Comparison of ENCODE assay signal across 1 cellular context in the genomic region with DNA sequence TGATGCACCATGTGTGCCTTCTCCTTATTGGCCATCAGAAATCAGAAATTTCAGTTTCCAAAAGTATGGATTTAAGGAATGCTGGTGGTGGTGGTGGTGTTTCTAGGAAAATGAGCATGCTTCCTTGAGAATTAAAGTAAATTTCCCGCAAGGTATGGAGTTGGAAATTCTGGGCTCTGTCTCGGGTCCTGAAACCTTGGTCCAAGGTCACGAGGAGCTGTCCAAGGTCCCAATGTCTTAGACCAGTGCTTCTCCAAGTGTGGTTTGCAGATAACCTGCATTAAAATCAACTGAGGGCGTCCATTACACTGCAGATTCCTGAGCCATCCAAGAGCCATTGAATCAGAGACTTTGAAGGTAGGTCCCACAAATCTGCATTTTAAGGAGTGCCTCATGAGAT.
TF ChIP-seq lines count a peak whose summit lies in the region.

No MANE protein-coding gene starts in this region.

TF ChIP-seq in K562, 482 proteins besides CTCF, POLR2A, EP300 and RAD21 (continued from another document and continues in another):
- TF ChIP-seq, protein P1, sequence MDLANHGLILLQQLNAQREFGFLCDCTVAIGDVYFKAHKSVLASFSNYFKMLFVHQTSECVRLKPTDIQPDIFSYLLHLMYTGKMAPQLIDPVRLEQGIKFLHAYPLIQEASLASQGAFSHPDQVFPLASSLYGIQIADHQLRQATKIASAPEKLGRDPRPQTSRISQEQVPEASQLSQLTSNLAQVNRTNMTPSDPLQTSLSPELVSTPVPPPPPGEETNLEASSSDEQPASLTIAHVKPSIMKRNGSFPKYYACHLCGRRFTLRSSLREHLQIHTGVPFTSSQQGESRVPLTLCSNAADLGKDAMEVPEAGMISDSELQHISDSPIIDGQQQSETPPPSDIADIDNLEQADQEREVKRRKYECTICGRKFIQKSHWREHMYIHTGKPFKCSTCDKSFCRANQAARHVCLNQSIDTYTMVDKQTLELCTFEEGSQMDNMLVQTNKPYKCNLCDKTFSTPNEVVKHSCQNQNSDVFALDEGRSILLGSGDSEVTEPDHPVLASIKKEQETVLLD (IDR thresholded peaks at IDR 0.05): no peak
- no peak for TF ChIP-seq ZNF347 (CRISPR knock-in tag; IDR thresholded peaks at IDR 0.05; ENCODE audit: low read depth)
- TF ChIP-seq, protein P2, sequence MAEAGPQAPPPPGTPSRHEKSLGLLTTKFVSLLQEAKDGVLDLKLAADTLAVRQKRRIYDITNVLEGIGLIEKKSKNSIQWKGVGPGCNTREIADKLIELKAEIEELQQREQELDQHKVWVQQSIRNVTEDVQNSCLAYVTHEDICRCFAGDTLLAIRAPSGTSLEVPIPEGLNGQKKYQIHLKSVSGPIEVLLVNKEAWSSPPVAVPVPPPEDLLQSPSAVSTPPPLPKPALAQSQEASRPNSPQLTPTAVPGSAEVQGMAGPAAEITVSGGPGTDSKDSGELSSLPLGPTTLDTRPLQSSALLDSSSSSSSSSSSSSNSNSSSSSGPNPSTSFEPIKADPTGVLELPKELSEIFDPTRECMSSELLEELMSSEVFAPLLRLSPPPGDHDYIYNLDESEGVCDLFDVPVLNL (CRISPR knock-in tag; IDR thresholded peaks at IDR 0.05; ENCODE audit: low read depth): peak; percentile 68; the same call in 1 of the 2 replicates
- no peak for TF ChIP-seq OTX1 (CRISPR knock-in tag; IDR thresholded peaks at IDR 0.05)
- TF ChIP-seq, protein P3, sequence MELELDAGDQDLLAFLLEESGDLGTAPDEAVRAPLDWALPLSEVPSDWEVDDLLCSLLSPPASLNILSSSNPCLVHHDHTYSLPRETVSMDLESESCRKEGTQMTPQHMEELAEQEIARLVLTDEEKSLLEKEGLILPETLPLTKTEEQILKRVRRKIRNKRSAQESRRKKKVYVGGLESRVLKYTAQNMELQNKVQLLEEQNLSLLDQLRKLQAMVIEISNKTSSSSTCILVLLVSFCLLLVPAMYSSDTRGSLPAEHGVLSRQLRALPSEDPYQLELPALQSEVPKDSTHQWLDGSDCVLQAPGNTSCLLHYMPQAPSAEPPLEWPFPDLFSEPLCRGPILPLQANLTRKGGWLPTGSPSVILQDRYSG (tag; conservative IDR thresholded peaks at IDR 0.05; ENCODE audit: low read depth): no peak
- TF ChIP-seq, protein P4, sequence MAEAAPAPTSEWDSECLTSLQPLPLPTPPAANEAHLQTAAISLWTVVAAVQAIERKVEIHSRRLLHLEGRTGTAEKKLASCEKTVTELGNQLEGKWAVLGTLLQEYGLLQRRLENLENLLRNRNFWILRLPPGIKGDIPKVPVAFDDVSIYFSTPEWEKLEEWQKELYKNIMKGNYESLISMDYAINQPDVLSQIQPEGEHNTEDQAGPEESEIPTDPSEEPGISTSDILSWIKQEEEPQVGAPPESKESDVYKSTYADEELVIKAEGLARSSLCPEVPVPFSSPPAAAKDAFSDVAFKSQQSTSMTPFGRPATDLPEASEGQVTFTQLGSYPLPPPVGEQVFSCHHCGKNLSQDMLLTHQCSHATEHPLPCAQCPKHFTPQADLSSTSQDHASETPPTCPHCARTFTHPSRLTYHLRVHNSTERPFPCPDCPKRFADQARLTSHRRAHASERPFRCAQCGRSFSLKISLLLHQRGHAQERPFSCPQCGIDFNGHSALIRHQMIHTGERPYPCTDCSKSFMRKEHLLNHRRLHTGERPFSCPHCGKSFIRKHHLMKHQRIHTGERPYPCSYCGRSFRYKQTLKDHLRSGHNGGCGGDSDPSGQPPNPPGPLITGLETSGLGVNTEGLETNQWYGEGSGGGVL (CRISPR knock-in tag; IDR thresholded peaks at IDR 0.05): no peak
- TF ChIP-seq U2AF2 (optimal IDR thresholded peaks at IDR 0.05; ENCODE audit: low read depth, low read length): no peak
- peak; percentile 100 for TF ChIP-seq ESRRA (IDR thresholded peaks at IDR 0.05; ENCODE audit: borderline replicate concordance, low read depth)
- no peak for TF ChIP-seq GATAD2B (IDR thresholded peaks at IDR 0.05; ENCODE audit: borderline replicate concordance)
- TF ChIP-seq ADNP (tag; IDR thresholded peaks at IDR 0.05): no peak
- TF ChIP-seq SIRT6 (IDR thresholded peaks at IDR 0.05; ENCODE audit: low read depth, low read length): no peak
- 0 out of 2 replicates have a peak, but pooled peaks have one; percentile 47 for TF ChIP-seq ZNF311 (CRISPR knock-in tag; IDR thresholded peaks at IDR 0.05)
- no peak for TF ChIP-seq RBM39 (optimal IDR thresholded peaks at IDR 0.05; ENCODE audit: low read depth, low read length)
- TF ChIP-seq XRCC3 (IDR thresholded peaks at IDR 0.05): no peak
- TF ChIP-seq, protein P5, sequence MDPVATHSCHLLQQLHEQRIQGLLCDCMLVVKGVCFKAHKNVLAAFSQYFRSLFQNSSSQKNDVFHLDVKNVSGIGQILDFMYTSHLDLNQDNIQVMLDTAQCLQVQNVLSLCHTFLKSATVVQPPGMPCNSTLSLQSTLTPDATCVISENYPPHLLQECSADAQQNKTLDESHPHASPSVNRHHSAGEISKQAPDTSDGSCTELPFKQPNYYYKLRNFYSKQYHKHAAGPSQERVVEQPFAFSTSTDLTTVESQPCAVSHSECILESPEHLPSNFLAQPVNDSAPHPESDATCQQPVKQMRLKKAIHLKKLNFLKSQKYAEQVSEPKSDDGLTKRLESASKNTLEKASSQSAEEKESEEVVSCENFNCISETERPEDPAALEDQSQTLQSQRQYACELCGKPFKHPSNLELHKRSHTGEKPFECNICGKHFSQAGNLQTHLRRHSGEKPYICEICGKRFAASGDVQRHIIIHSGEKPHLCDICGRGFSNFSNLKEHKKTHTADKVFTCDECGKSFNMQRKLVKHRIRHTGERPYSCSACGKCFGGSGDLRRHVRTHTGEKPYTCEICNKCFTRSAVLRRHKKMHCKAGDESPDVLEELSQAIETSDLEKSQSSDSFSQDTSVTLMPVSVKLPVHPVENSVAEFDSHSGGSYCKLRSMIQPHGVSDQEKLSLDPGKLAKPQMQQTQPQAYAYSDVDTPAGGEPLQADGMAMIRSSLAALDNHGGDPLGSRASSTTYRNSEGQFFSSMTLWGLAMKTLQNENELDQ (CRISPR knock-in tag; IDR thresholded peaks at IDR 0.05; ENCODE audit: borderline replicate concordance): 0 out of 2 replicates have a peak, but pooled peaks have one; percentile 65
- no peak for TF ChIP-seq NRF1 (conservative IDR thresholded peaks at IDR 0.05 in 1 of 2, IDR thresholded peaks at IDR 0.05 in 1 of 2)
- TF ChIP-seq, protein P6, sequence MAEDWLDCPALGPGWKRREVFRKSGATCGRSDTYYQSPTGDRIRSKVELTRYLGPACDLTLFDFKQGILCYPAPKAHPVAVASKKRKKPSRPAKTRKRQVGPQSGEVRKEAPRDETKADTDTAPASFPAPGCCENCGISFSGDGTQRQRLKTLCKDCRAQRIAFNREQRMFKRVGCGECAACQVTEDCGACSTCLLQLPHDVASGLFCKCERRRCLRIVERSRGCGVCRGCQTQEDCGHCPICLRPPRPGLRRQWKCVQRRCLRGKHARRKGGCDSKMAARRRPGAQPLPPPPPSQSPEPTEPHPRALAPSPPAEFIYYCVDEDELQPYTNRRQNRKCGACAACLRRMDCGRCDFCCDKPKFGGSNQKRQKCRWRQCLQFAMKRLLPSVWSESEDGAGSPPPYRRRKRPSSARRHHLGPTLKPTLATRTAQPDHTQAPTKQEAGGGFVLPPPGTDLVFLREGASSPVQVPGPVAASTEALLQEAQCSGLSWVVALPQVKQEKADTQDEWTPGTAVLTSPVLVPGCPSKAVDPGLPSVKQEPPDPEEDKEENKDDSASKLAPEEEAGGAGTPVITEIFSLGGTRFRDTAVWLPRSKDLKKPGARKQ (CRISPR knock-in tag; IDR thresholded peaks at IDR 0.05): no peak
- no peak for TF ChIP-seq ZBTB8A (IDR thresholded peaks at IDR 0.05; ENCODE audit: partially characterized antibody)
- no peak for TF ChIP-seq NFYB (IDR thresholded peaks at IDR 0.05; ENCODE audit: extremely low read depth, insufficient read length)
- TF ChIP-seq CHCHD3 (CRISPR knock-in tag; IDR thresholded peaks at IDR 0.05): no peak
- TF ChIP-seq, protein P7, sequence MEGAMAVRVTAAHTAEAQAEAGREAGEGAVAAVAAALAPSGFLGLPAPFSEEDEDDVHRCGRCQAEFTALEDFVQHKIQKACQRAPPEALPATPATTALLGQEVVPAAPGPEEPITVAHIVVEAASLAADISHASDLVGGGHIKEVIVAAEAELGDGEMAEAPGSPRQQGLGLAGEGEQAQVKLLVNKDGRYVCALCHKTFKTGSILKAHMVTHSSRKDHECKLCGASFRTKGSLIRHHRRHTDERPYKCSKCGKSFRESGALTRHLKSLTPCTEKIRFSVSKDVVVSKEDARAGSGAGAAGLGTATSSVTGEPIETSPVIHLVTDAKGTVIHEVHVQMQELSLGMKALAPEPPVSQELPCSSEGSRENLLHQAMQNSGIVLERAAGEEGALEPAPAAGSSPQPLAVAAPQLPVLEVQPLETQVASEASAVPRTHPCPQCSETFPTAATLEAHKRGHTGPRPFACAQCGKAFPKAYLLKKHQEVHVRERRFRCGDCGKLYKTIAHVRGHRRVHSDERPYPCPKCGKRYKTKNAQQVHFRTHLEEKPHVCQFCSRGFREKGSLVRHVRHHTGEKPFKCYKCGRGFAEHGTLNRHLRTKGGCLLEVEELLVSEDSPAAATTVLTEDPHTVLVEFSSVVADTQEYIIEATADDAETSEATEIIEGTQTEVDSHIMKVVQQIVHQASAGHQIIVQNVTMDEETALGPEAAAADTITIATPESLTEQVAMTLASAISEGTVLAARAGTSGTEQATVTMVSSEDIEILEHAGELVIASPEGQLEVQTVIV (CRISPR knock-in tag; IDR thresholded peaks at IDR 0.05; ENCODE audit: borderline replicate concordance): no peak
- TF ChIP-seq HLTF (IDR thresholded peaks at IDR 0.05): no peak
- TF ChIP-seq ZNF165 (CRISPR knock-in tag; IDR thresholded peaks at IDR 0.05; ENCODE audit: borderline replicate concordance): no peak
- TF ChIP-seq EP400 (IDR thresholded peaks at IDR 0.05): no peak
- no peak for TF ChIP-seq ZNF174 (CRISPR knock-in tag; IDR thresholded peaks at IDR 0.05)
- TF ChIP-seq, protein P8, sequence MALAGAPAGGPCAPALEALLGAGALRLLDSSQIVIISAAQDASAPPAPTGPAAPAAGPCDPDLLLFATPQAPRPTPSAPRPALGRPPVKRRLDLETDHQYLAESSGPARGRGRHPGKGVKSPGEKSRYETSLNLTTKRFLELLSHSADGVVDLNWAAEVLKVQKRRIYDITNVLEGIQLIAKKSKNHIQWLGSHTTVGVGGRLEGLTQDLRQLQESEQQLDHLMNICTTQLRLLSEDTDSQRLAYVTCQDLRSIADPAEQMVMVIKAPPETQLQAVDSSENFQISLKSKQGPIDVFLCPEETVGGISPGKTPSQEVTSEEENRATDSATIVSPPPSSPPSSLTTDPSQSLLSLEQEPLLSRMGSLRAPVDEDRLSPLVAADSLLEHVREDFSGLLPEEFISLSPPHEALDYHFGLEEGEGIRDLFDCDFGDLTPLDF (CRISPR knock-in tag; IDR thresholded peaks at IDR 0.05): 0 out of 2 replicates have a peak, but pooled peaks have one; percentile 54
- no peak for TF ChIP-seq STAT5A (IDR thresholded peaks at IDR 0.05; ENCODE audit: borderline replicate concordance, low read length)
- TF ChIP-seq, protein P9, sequence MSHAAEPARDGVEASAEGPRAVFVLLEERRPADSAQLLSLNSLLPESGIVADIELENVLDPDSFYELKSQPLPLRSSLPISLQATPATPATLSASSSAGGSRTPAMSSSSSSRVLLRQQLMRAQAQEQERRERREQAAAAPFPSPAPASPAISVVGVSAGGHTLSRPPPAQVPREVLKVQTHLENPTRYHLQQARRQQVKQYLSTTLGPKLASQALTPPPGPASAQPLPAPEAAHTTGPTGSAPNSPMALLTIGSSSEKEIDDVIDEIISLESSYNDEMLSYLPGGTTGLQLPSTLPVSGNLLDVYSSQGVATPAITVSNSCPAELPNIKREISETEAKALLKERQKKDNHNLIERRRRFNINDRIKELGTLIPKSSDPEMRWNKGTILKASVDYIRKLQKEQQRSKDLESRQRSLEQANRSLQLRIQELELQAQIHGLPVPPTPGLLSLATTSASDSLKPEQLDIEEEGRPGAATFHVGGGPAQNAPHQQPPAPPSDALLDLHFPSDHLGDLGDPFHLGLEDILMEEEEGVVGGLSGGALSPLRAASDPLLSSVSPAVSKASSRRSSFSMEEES (CRISPR knock-in tag; IDR thresholded peaks at IDR 0.05): no peak
- TF ChIP-seq, protein P10, sequence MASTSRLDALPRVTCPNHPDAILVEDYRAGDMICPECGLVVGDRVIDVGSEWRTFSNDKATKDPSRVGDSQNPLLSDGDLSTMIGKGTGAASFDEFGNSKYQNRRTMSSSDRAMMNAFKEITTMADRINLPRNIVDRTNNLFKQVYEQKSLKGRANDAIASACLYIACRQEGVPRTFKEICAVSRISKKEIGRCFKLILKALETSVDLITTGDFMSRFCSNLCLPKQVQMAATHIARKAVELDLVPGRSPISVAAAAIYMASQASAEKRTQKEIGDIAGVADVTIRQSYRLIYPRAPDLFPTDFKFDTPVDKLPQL (IDR thresholded peaks at IDR 0.05; ENCODE audit: extremely low read depth, insufficient read length): no peak
- TF ChIP-seq, protein P11, sequence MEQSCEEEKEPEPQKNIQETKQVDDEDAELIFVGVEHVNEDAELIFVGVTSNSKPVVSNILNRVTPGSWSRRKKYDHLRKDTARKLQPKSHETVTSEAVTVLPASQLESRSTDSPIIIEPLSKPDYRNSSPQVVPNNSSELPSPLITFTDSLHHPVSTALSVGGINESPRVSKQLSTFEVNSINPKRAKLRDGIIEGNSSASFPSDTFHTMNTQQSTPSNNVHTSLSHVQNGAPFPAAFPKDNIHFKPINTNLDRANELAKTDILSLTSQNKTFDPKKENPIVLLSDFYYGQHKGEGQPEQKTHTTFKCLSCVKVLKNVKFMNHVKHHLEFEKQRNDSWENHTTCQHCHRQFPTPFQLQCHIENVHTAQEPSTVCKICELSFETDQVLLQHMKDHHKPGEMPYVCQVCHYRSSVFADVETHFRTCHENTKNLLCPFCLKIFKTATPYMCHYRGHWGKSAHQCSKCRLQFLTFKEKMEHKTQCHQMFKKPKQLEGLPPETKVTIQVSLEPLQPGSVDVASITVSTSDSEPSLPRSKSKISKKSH (CRISPR knock-in tag; IDR thresholded peaks at IDR 0.05): no peak
- no peak for TF ChIP-seq FOXA1 (IDR thresholded peaks at IDR 0.05; ENCODE audit: borderline replicate concordance)
- TF ChIP-seq ZNF507 (tag; conservative IDR thresholded peaks at IDR 0.05): no peak
- TF ChIP-seq TCFL5 (CRISPR knock-in tag; conservative IDR thresholded peaks at IDR 0.05): no peak
- no peak for TF ChIP-seq TAF1 (IDR thresholded peaks at IDR 0.05; ENCODE audit: control insufficient read depth, extremely low read depth, insufficient read depth, low read length, severe bottlenecking)
- no peak for TF ChIP-seq DPF2 (IDR thresholded peaks at IDR 0.05)
- TF ChIP-seq, protein P12, sequence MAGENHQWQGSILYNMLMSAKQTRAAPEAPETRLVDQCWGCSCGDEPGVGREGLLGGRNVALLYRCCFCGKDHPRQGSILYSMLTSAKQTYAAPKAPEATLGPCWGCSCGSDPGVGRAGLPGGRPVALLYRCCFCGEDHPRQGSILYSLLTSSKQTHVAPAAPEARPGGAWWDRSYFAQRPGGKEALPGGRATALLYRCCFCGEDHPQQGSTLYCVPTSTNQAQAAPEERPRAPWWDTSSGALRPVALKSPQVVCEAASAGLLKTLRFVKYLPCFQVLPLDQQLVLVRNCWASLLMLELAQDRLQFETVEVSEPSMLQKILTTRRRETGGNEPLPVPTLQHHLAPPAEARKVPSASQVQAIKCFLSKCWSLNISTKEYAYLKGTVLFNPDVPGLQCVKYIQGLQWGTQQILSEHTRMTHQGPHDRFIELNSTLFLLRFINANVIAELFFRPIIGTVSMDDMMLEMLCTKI (IDR thresholded peaks at IDR 0.05; ENCODE audit: partially characterized antibody): no peak
